8 cellular contexts compared by ENCODE assay signal in the genomic region with DNA sequence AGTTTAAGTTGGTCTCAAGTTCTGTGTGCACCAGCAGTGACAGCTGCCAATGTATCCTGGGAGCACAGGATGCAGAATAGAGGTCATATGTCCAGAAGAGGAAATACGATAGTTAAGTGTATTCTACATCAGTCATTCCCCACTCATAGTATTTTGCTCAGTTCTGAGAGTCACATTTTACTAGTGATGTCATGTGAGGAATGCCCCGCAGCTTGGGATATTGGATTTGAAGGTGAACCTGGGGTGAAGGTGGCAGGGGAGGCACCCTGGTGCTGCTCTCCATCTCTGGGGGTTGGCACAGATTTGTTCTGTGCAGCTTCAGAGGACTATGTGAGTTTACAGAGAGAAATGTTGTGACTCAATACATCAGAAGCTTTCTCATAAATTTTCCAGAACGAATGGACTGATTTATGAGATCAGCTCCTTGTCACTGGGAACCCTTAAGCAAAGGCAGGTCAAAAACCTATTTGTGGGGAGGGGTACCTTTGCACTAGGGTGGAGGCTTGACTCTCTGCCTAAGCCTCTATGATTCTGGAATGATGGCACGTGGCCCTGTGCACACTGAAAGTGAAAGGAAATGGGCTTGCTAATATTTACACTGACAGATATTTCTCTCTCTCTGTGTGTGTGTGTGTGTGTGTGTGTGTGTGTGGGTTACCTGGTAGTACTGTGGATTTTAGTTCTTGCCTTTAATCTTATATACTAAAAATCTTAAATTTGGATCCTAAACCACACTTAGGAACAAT.
A peak's percentile ranks its signal among the peaks of the same experiment; 100 is the strongest.
DNase-seq lines count a peak whose midpoint lies in the region; ATAC-seq and TF ChIP-seq lines count a peak whose summit lies in the region.

No MANE protein-coding gene starts in this region.

- peak overlapping the region; percentile 50 for H3K27ac ChIP-seq in KOPT-K1 (ENCODE audit: low read depth, low read length, poor library complexity, severe bottlenecking)
- peak overlapping the region; percentile 69 for H3K27ac ChIP-seq in naive thymus-derived CD4-positive, alpha-beta T cell (ENCODE audit: low read depth, low read length)
- H3K27ac ChIP-seq in coronary artery: no peak overlapping the region

- CTCF ChIA-PET in naive thymus-derived CD4-positive, alpha-beta T cell (lab: Charles Lee): interaction anchor here (1.6 kb wide), 1 partner anchor 189 kb away, joined by 6 read pairs; the partner anchor contains the start of gene ARL5A

- TF ChIP-seq CTCF in coronary artery (IDR thresholded peaks at IDR 0.05): no peak

- no peaks in the 10 kb centered on the region for H3K36me3 ChIP-seq in KOPT-K1 (ENCODE audit: insufficient read depth, low read length)
- H3K36me3 ChIP-seq in naive thymus-derived CD4-positive, alpha-beta T cell (ENCODE audit: control insufficient read depth in 2 of 3, insufficient read depth in 3 of 3, low read length in 3 of 3): no peaks in the 10 kb centered on the region

- peak overlapping the region; percentile 90 to 97 (median 94) for H3K27ac Mint-ChIP-seq in naive thymus-derived CD4-positive, alpha-beta T cell

- peaks cover 5% of the 10 kb centered on the region for H3K9me3 ChIP-seq in KOPT-K1 (ENCODE audit: insufficient read depth, low read length, poor library complexity, severe bottlenecking)
- H3K9me3 ChIP-seq in naive thymus-derived CD4-positive, alpha-beta T cell (ENCODE audit: control insufficient read depth in 2 of 3, low read length in 3 of 3): no peaks in the 10 kb centered on the region

- peak overlapping the region; percentile 42 for H3K4me3 ChIP-seq in naive thymus-derived CD4-positive, alpha-beta T cell (ENCODE audit: low read length)
- H3K4me3 ChIP-seq in coronary artery: no peak overlapping the region

- intact Hi-C loops in naive thymus-derived CD4-positive, alpha-beta T cell (cut with micrococcal nuclease): loop anchor here (5.0 to 10.0 kb wide), 3 partner anchors 354 to 1079 kb away; partner anchors contain the start of genes ARL6IP6 (in 1 of the 2), NMI (in 1 of the 2), PRPF40A (in 1 of the 2) and STAM2 (in 1 of the 2)

- peaks cover 32 to 57% (median 38%) of the 10 kb centered on the region in 7 donors for H3K4me1 Mint-ChIP-seq in naive thymus-derived CD4-positive, alpha-beta T cell

- peak; percentile 55 for DNase-seq in DMS153 (lab: John Stamatoyannopoulos, UW)
- peak; percentile 6 for DNase-seq in activated effector memory CD4-positive, alpha-beta T cell treated with Interleukin-2 at 50 U/mL for 16 hours
- peak in 8 of 9 donors; percentile 23 to 66 (median 52) for DNase-seq in naive thymus-derived CD4-positive, alpha-beta T cell
- no peak for DNase-seq in EL
- DNase-seq in coronary artery (ENCODE audit: low spot score): no peak
- no peak for DNase-seq in CD1c-positive myeloid dendritic cell (ENCODE audit: extremely low spot score)

- H3K9me3 Mint-ChIP-seq in naive thymus-derived CD4-positive, alpha-beta T cell: peaks cover 0 to 18% (median 6%) of the 10 kb centered on the region in 11 donors

- ATAC-seq in GM21423 (IDR thresholded peaks at IDR 0.05; ENCODE audit: unreplicated experiment): peak; percentile 65
- ATAC-seq in naive thymus-derived CD4-positive, alpha-beta T cell: peak; percentile 59

- no peaks in the 10 kb centered on the region for H3K27me3 Mint-ChIP-seq in naive thymus-derived CD4-positive, alpha-beta T cell

- peaks cover 0 to 14% (median 4%) of the 10 kb centered on the region in 5 donors for H3K36me3 Mint-ChIP-seq in naive thymus-derived CD4-positive, alpha-beta T cell

- H3K4me1 ChIP-seq in naive thymus-derived CD4-positive, alpha-beta T cell (ENCODE audit: control insufficient read depth in 2 of 2, insufficient read depth in 2 of 2, low read length in 2 of 2): peaks cover 33 to 40% of the 10 kb centered on the region in 2 donors

- H3K27me3 ChIP-seq in naive thymus-derived CD4-positive, alpha-beta T cell (ENCODE audit: control insufficient read depth in 2 of 2, insufficient read depth in 2 of 2, low read length in 2 of 2): no peaks in the 10 kb centered on the region

- POLR2A ChIA-PET in naive thymus-derived CD4-positive, alpha-beta T cell (lab: Charles Lee): interaction anchor here (0.7 to 3.4 kb wide), 2 partner anchors 190 to 332 kb away, joined by 5 to 22 read pairs; partner anchors contain the start of gene ARL5A

- peak overlapping the region; percentile 18 to 89 (median 84) for H3K4me3 Mint-ChIP-seq in naive thymus-derived CD4-positive, alpha-beta T cell

Comparison
In these comparisons a context has a peak if more than half of its experiments do, and no peak if none do; other contexts are left out.
1. DNase-seq: peak in DMS153 (single experiment), activated effector memory CD4-positive, alpha-beta T cell treated with Interleukin-2 at 50 U/mL for 16 hours (single experiment) and naive thymus-derived CD4-positive, alpha-beta T cell (8 of 9); none in EL (single experiment), coronary artery (single experiment) and CD1c-positive myeloid dendritic cell (single experiment).
2. H3K27ac ChIP-seq: peak in KOPT-K1 (single experiment) and naive thymus-derived CD4-positive, alpha-beta T cell (single experiment); none in coronary artery (0 of 2).